Comparison of ENCODE assay signal across 5 cellular contexts in the genomic region with DNA sequence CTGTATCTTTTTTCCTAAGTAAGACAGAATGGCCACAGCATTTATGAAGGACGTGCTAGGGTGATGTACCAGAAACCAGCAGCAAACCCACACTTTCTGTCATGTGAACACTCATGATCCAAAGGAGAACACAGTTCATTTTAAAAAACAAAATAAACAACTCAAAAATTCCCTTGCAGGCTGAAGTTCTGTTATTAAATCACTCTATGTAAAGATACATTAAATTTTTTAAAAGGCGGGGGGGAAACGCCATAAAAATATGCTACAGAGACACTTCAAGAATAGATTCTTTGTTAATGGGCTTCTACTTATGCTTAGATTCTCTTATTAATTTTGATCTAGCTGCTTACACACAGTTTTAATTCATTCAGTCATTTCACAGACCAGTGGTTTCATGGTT.
"Had no signal": no experiment of that assay in that cellular context is flagged by ENCODE, and none has a peak within 500 bp of the region (broad histone marks: within the 10 kb centered on the region; RNA-seq: fewer than 3 reads in every experiment).

No MANE protein-coding gene starts in this region.

- H3K4me1 Mint-ChIP-seq: GM23338 had no signal

- H3K4me2 ChIP-seq: GM23338 had no signal

- ATAC-seq: GM23338, K562 had no signal

- DNase-seq: H9, HCEC 1CT, IMR-90 had no signal

- H3K4me3 Mint-ChIP-seq: GM23338, H9 had no signal

- H2AFZ ChIP-seq: GM23338 had no signal

- H3K27ac Mint-ChIP-seq: H9 had no signal

- H3K4me3 ChIP-seq: GM23338, K562 had no signal
